In genomic region chr12:126262829-126263228, GRCh38 we compare ENCODE assay signal across 9 cellular contexts.
"Had no signal": no experiment of that assay in that cellular context is flagged by ENCODE, and none has a peak within 500 bp of the region (broad histone marks: within the 10 kb centered on the region; RNA-seq: fewer than 3 reads in every experiment).

No MANE protein-coding gene starts in this region.

- H3K27ac ChIP-seq: GM23248 had no signal

- H3K9me3 ChIP-seq: HAP-1 had no signal

- ATAC-seq: GM23338, HCT116 had no signal

- H2AFZ ChIP-seq: GM23248, GM23338 had no signal

- H3K4me1 ChIP-seq: HAP-1 had no signal

- H3K36me3 ChIP-seq: HAP-1 had no signal

- H3K9ac ChIP-seq: GM23248 had no signal

- DNase-seq: GM23248, GOT3, H7, H9, HCEC 1CT, HFFc6 had no signal

- H3K4me3 ChIP-seq: GM23248, GM23338, HAP-1 had no signal

- H3K4me2 ChIP-seq: GM23338 had no signal
